16 cellular contexts compared by ENCODE assay signal in the genomic region with DNA sequence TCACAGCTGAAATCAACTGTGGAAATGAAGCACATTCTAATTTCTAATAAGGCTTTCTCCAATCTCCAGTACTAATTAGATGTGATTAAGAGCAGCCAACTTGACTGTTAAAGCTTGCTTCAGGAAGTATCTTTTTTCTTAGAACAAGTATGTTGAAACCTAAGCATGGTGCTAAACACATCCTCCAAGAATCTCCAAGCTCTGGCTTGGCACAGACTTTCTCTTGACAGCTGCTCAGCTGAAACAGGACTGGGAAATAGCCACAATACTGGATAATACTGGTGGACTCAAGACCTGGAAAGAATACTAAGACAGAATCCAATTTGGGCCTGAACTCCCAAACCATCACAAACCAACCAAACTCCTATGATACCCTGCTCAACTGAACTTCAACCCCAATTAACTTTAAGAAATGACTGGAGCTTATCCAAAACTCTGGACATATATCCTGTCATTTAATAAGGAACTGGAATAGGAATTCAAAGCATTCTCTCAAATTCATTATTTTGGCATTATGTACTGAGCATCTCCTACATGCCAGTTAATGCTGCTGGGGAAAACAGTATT. TPM values are rescaled to one million over a fixed set of nuclear protein-coding genes. Genes with fewer than 3 reads are reported as not detected.
A peak's percentile ranks its signal among the peaks of the same experiment; 100 is the strongest.
DNase-seq lines count a peak whose midpoint lies in the region; ATAC-seq, FAIRE-seq and TF ChIP-seq lines count a peak whose summit lies in the region.
"Had no signal": no experiment of that assay in that cellular context is flagged by ENCODE, and none has a peak within 500 bp of the region (broad histone marks: within the 10 kb centered on the region; RNA-seq: fewer than 3 reads in every experiment).

No MANE protein-coding gene starts in this region.

- H3K9ac ChIP-seq in IMR-90 (ENCODE audit: low read depth, low read length) (no peak overlapping the region), mesenchymal stem cell (ENCODE audit: low read length) (no peak overlapping the region), kidney (ENCODE audit: low read length in 2 of 2) (no peak overlapping the region)
- H3K9ac ChIP-seq: parathyroid adenoma had no signal

- no peaks in the 10 kb centered on the region; the same call in 1 of the 2 replicates for H3K9me1 ChIP-seq in IMR-90 (ENCODE audit: insufficient read depth, low read length)

- H3K23ac ChIP-seq in IMR-90 (ENCODE audit: low read depth, low read length) (no peak overlapping the region), mesenchymal stem cell (ENCODE audit: low read length in 2 of 2) (no peak overlapping the region)

- CTCF ChIA-PET in IMR-90 (lab: Yijun Ruan, JAX) = no interaction called here
- CTCF ChIA-PET in CD8-positive, alpha-beta memory T cell (lab: Charles Lee) = interaction anchor here (1.4 kb wide), 1 partner anchor 9 kb away, joined by 6 read pairs; no protein-coding TSS in a partner anchor

- H2AK5ac ChIP-seq in IMR-90 (ENCODE audit: low read depth, low read length) (no peak overlapping the region), mesenchymal stem cell (ENCODE audit: low read length, severe bottlenecking) (no peak overlapping the region)

- no peaks in the 10 kb centered on the region for H3K9me3 ChIP-seq in IMR-90 (ENCODE audit: control insufficient read depth, insufficient read depth, low read length)
- H3K9me3 ChIP-seq in mesenchymal stem cell (ENCODE audit: control insufficient read depth, low read length) = no peaks in the 10 kb centered on the region
- no peaks in the 10 kb centered on the region for H3K9me3 ChIP-seq in kidney (ENCODE audit: control insufficient read depth in 1 of 2, low read length in 2 of 2)
- H3K9me3 ChIP-seq in CD8-positive, alpha-beta memory T cell (ENCODE audit: low read length) = no peaks in the 10 kb centered on the region

- peaks cover 2 to 40% of the 10 kb centered on the region in 2 experiments; a peak in 3 of 4 replicates for H3K79me1 ChIP-seq in IMR-90 (ENCODE audit: low read depth in 1 of 2, low read length in 2 of 2)
- peaks cover 1% of the 10 kb centered on the region for H3K79me1 ChIP-seq in mesenchymal stem cell (replicated peaks; ENCODE audit: low read length, poor library complexity, severe bottlenecking)

- DNase-seq in AG10803 (ENCODE audit: low read depth) (peak; percentile 82), IMR-90 (peak; percentile 77), chondrocyte (ENCODE audit: low spot score) (no peak), mesenchymal stem cell (peak; percentile 48), NCI-H1105 (lab: John Stamatoyannopoulos, UW) (no peak), kidney (no peak), germinal center (ENCODE audit: low spot score) (no peak)
- no peak for DNase-seq in CD8-positive, alpha-beta memory T cell
- DNase-seq: activated CD4-positive, alpha-beta T cell treated with anti-CD3 and anti-CD28 coated beads for 1 hour; activated effector memory CD4-positive, alpha-beta T cell treated with anti-CD3 and anti-CD28 coated beads, Interleukin-2, amount 50 U/mL, for 16 hours; CD4-positive, alpha-beta memory T cell; NCI-H748 treated with DMSO at 0.1 percent for 48 hours; stimulated activated CD4-positive, alpha-beta T cell treated with anti-CD3 and anti-CD28 coated beads, Interleukin-2, amount 100 ng/mL, for 48 hours; stimulated activated naive CD4-positive, alpha-beta T cell treated with Interleukin-2 at 50 U/mL for 16 hours had no signal

- H3K14ac ChIP-seq in IMR-90 (replicated peaks; ENCODE audit: low read depth, low read length) (no peak overlapping the region), mesenchymal stem cell (ENCODE audit: low read length in 2 of 2) (no peak overlapping the region)

- H3K4me3 Mint-ChIP-seq in chondrocyte (ENCODE audit: unreplicated experiment) = no peak overlapping the region
- H3K4me3 Mint-ChIP-seq in CD8-positive, alpha-beta memory T cell = no peak overlapping the region
- H3K4me3 Mint-ChIP-seq: CD4-positive, alpha-beta memory T cell had no signal

- TF ChIP-seq RAD21 in IMR-90 (IDR thresholded peaks at IDR 0.05; ENCODE audit: low read length) = no peak

- no peak for TF ChIP-seq POLR2A in IMR-90 (IDR thresholded peaks at IDR 0.05; ENCODE audit: low read depth, low read length)

- BruUV-seq in IMR-90 (replicated peaks; lab: Mats Ljungman, UMichigan) = no TSS peak

- H2BK5ac ChIP-seq in IMR-90 (ENCODE audit: low read depth, low read length, poor library complexity, severe bottlenecking) (no peak overlapping the region), mesenchymal stem cell (ENCODE audit: low read depth, low read length, poor library complexity, severe bottlenecking) (no peak overlapping the region)

- peak overlapping the region; percentile 68 for H3K27ac Mint-ChIP-seq in chondrocyte (ENCODE audit: unreplicated experiment)
- peak overlapping the region in 2 of 8 donors; percentile 22 to 50 for H3K27ac Mint-ChIP-seq in CD8-positive, alpha-beta memory T cell

- no peaks in the 10 kb centered on the region for H3K27me3 Mint-ChIP-seq in chondrocyte (ENCODE audit: low read depth)
- no peaks in the 10 kb centered on the region for H3K27me3 Mint-ChIP-seq in CD8-positive, alpha-beta memory T cell
- H3K27me3 Mint-ChIP-seq: CD4-positive, alpha-beta memory T cell had no signal

- H2BK12ac ChIP-seq in mesenchymal stem cell (ENCODE audit: low read length in 2 of 2) = no peak overlapping the region

- H3K4me1 ChIP-seq in IMR-90 (ENCODE audit: control insufficient read depth, insufficient read depth, low read length) (peaks cover 6% of the 10 kb centered on the region), mesenchymal stem cell (ENCODE audit: control insufficient read depth, insufficient read depth, low read depth, low read length) (no peaks in the 10 kb centered on the region), kidney (ENCODE audit: control insufficient read depth in 1 of 2, insufficient read depth in 1 of 2, low read depth in 1 of 2, low read length in 2 of 2) (peaks cover 0 to 18% of the 10 kb centered on the region in 2 donors)
- peaks cover 38% of the 10 kb centered on the region for H3K4me1 ChIP-seq in CD8-positive, alpha-beta memory T cell (ENCODE audit: insufficient read depth, low read length)

- H3K36me3 Mint-ChIP-seq in chondrocyte (ENCODE audit: low read depth) = peaks cover 1% of the 10 kb centered on the region
- H3K36me3 Mint-ChIP-seq in CD8-positive, alpha-beta memory T cell = peaks cover 5 to 20% (median 7%) of the 10 kb centered on the region in 3 donors

- H2AFZ ChIP-seq in IMR-90 (replicated peaks; ENCODE audit: low read length, poor library complexity) (no peak overlapping the region), mesenchymal stem cell (ENCODE audit: low read depth, low read length) (no peak overlapping the region)
- H2AFZ ChIP-seq: parathyroid adenoma had no signal

- dilution Hi-C loops in IMR-90 (cut with HindIII; ENCODE audit: low sequenced_read_pairs, unreplicated experiment) = no loop called here

- no peak overlapping the region for H3K56ac ChIP-seq in IMR-90 (ENCODE audit: extremely low read depth, insufficient read depth, low read length)

- peak overlapping the region; percentile 25; the same call in 1 of the 2 replicates for H3K4me2 ChIP-seq in IMR-90 (ENCODE audit: low read depth, low read length)
- H3K4me2 ChIP-seq in mesenchymal stem cell (ENCODE audit: low read length, poor library complexity, severe bottlenecking) = no peak overlapping the region

- H4K5ac ChIP-seq in IMR-90 (ENCODE audit: low read depth, low read length) = no peak overlapping the region

- H4K20me1 ChIP-seq in IMR-90 (ENCODE audit: insufficient read depth, low read length) = peaks cover 82% of the 10 kb centered on the region

- in situ Hi-C loops in IMR-90 (cut with MboI; ENCODE audit: low sequenced_read_pairs) = no loop called here

- intact Hi-C loops in IMR-90 (cut with micrococcal nuclease) (loop anchor here (1.0 kb wide), 1 partner anchor 8 kb away; no protein-coding TSS in a partner anchor), kidney (cut with DNase I) (no loop called here)

- H2BK20ac ChIP-seq in IMR-90 (ENCODE audit: low read depth, low read length) = no peak overlapping the region

- H3K4me1 Mint-ChIP-seq in chondrocyte (ENCODE audit: low read depth) = peaks cover 27% of the 10 kb centered on the region
- H3K4me1 Mint-ChIP-seq in CD8-positive, alpha-beta memory T cell = peaks cover 54 to 78% (median 77%) of the 10 kb centered on the region in 3 donors

- no peak overlapping the region for H4K91ac ChIP-seq in IMR-90 (ENCODE audit: insufficient read depth, low read depth, low read length)
- no peak overlapping the region for H4K91ac ChIP-seq in mesenchymal stem cell (ENCODE audit: low read length)

- H3K27me3 ChIP-seq in IMR-90 (ENCODE audit: control insufficient read depth, insufficient read depth, low read length) (no peaks in the 10 kb centered on the region), mesenchymal stem cell (ENCODE audit: control insufficient read depth in 1 of 2, insufficient read depth in 1 of 2, low read length in 2 of 2) (no peaks in the 10 kb centered on the region)
- no peaks in the 10 kb centered on the region for H3K27me3 ChIP-seq in CD8-positive, alpha-beta memory T cell (ENCODE audit: insufficient read depth, low read length, poor library complexity, severe bottlenecking)

- TF ChIP-seq CTCF in AG10803 (conservative IDR thresholded peaks at IDR 0.05; ENCODE audit: low read length) (no peak), IMR-90 (conservative IDR thresholded peaks at IDR 0.05; ENCODE audit: low read depth, low read length) (no peak), chondrocyte (IDR thresholded peaks at IDR 0.05) (no peak), kidney (IDR thresholded peaks at IDR 0.05; ENCODE audit: borderline replicate concordance, extremely low read depth, insufficient read depth) (no peak)

- H3K4ac ChIP-seq in IMR-90 (ENCODE audit: low read depth, low read length) (no peak overlapping the region), mesenchymal stem cell (ENCODE audit: low read depth in 1 of 2, low read length in 2 of 2) (no peak overlapping the region)

- H2BK15ac ChIP-seq in IMR-90 (ENCODE audit: low read depth, low read length) (no peak overlapping the region), mesenchymal stem cell (ENCODE audit: low read depth, poor library complexity, severe bottlenecking) (no peak overlapping the region)

- H3K4me3 ChIP-seq in AG10803 (ENCODE audit: low read length) (no peak overlapping the region), IMR-90 (ENCODE audit: insufficient read depth, low read depth, low read length) (no peak overlapping the region), mesenchymal stem cell (ENCODE audit: insufficient read depth in 1 of 2, low read depth in 1 of 2, low read length in 2 of 2) (no peak overlapping the region), kidney (ENCODE audit: low read length in 2 of 2) (no peak overlapping the region)
- no peak overlapping the region for H3K4me3 ChIP-seq in CD8-positive, alpha-beta memory T cell (ENCODE audit: low read length)
- H3K4me3 ChIP-seq: lung had no signal

- H3K27ac ChIP-seq in IMR-90 (ENCODE audit: insufficient read depth, low read length) = no peak overlapping the region
- no peak overlapping the region for H3K27ac ChIP-seq in mesenchymal stem cell (ENCODE audit: low read length, poor library complexity, severe bottlenecking)
- H3K27ac ChIP-seq in kidney (ENCODE audit: low read depth in 2 of 2, low read length in 2 of 2) = no peak overlapping the region
- H3K27ac ChIP-seq in CD8-positive, alpha-beta memory T cell (ENCODE audit: low read depth, low read length) = no peak overlapping the region
- H3K27ac ChIP-seq: parathyroid adenoma had no signal

- POLR2A ChIA-PET in IMR-90 (lab: Charles Lee; ENCODE audit: unreplicated experiment) = no interaction called here
- POLR2A ChIA-PET in CD8-positive, alpha-beta memory T cell (lab: Charles Lee) = no interaction called here

- peaks cover 2% of the 10 kb centered on the region; the same call in 1 of the 2 replicates for H3K36me3 ChIP-seq in IMR-90 (ENCODE audit: control insufficient read depth, insufficient read depth, low read length)
- H3K36me3 ChIP-seq in mesenchymal stem cell (ENCODE audit: control insufficient read depth in 1 of 2, insufficient read depth in 2 of 2, low read depth in 1 of 2, low read length in 2 of 2) = peaks cover 0 to 6% of the 10 kb centered on the region in 2 experiments
- no peaks in the 10 kb centered on the region for H3K36me3 ChIP-seq in kidney (ENCODE audit: control insufficient read depth in 1 of 2, insufficient read depth in 2 of 2, low read length in 2 of 2)
- no peaks in the 10 kb centered on the region for H3K36me3 ChIP-seq in CD8-positive, alpha-beta memory T cell (ENCODE audit: insufficient read depth, low read length)

- ATAC-seq in IMR-90 (ENCODE audit: low read depth) = peak; percentile 88

- no peak for FAIRE-seq in kidney (lab: Jason Lieb, UNC)

- H2AK9ac ChIP-seq in IMR-90 (replicated peaks; ENCODE audit: low read depth, low read length, poor library complexity) = no peak overlapping the region

- H3K18ac ChIP-seq in IMR-90 (ENCODE audit: low read depth, low read length) (no peak overlapping the region), mesenchymal stem cell (ENCODE audit: low read depth in 1 of 2, low read length in 2 of 2) (no peak overlapping the region)

- no peaks in the 10 kb centered on the region for H3K9me3 Mint-ChIP-seq in chondrocyte (ENCODE audit: low read depth)
- H3K9me3 Mint-ChIP-seq in CD8-positive, alpha-beta memory T cell = peaks cover 0 to 2% (median 0%) of the 10 kb centered on the region in 5 donors
- H3K9me3 Mint-ChIP-seq: CD4-positive, alpha-beta memory T cell had no signal

- no peak overlapping the region for H4K8ac ChIP-seq in IMR-90 (ENCODE audit: low read depth in 2 of 2, low read length in 2 of 2)
- H4K8ac ChIP-seq in mesenchymal stem cell (ENCODE audit: low read length) = no peak overlapping the region

- H2BK120ac ChIP-seq in IMR-90 (ENCODE audit: low read depth, low read length) = no peak overlapping the region
- no peak overlapping the region for H2BK120ac ChIP-seq in mesenchymal stem cell (ENCODE audit: low read depth, low read length)

RNA-seq across cellular contexts. Expression of a gene that starts 16.2 kb away (rescaled TPM):
- total RNA-seq in IMR-90 (2012; rRNA removed) (94.1 and 129 TPM in 2 replicates), chondrocyte (67.8 to 71.3 TPM (median 70.8 TPM) in 3 replicates), kidney (104 TPM)
- polyA plus RNA-seq in IMR-90 (2012; rRNA removed) (38.9 and 47.7 TPM in 2 replicates), kidney (ENCODE audit: insufficient read depth, low read depth, low replicate concordance) (17.4 TPM)
- polyA plus RNA-seq in IMR-90 (2012; cell fraction: cytosol; rRNA removed) = 5.5 and 8.8 TPM in 2 replicates
- 25.9 and 134 TPM in 2 replicates for polyA plus RNA-seq in IMR-90 (2012; cell fraction: nucleus; rRNA removed; ENCODE audit: low replicate concordance)
- polyA plus RNA-seq in mesenchymal stem cell (2013, experiment 1 of 2) = 64.0 TPM
- 64.5 TPM for polyA plus RNA-seq in mesenchymal stem cell (2013, experiment 2 of 2)
- total RNA-seq in CD8-positive, alpha-beta memory T cell = 10 to 100 TPM; 73.3 to 79.4 TPM
- polyA plus RNA-seq in CD8-positive, alpha-beta memory T cell = 46.7 TPM

RNA-seq across cellular contexts. Expression of a gene that starts 26.2 kb away (rescaled TPM):
- total RNA-seq in IMR-90 (2012; rRNA removed) (8.1 and 11.7 TPM in 2 replicates), chondrocyte (14.3 to 17.3 TPM (median 15.0 TPM) in 3 replicates), kidney (20.1 TPM)
- polyA plus RNA-seq in IMR-90 (2012; rRNA removed) (2.5 and 3.1 TPM in 2 replicates), kidney (ENCODE audit: insufficient read depth, low read depth, low replicate concordance) (7.1 TPM)
- 0.36 and 1.3 TPM in 2 replicates for polyA plus RNA-seq in IMR-90 (2012; cell fraction: cytosol; rRNA removed)
- 0.41 and 3.6 TPM in 2 replicates for polyA plus RNA-seq in IMR-90 (2012; cell fraction: nucleus; rRNA removed; ENCODE audit: low replicate concordance)
- 6.4 TPM for polyA plus RNA-seq in mesenchymal stem cell (2013, experiment 1 of 2)
- 6.5 TPM for polyA plus RNA-seq in mesenchymal stem cell (2013, experiment 2 of 2)
- 10 to 100 TPM; 25.3 to 27.7 TPM for total RNA-seq in CD8-positive, alpha-beta memory T cell
- 13.9 TPM for polyA plus RNA-seq in CD8-positive, alpha-beta memory T cell

RNA-seq across cellular contexts. Expression of a gene that starts 53.1 kb away (rescaled TPM):
- total RNA-seq in IMR-90 (2012; rRNA removed) (35.3 and 68.6 TPM in 2 replicates), chondrocyte (714 to 807 TPM (median 721 TPM) in 3 replicates), kidney (919 TPM)
- polyA plus RNA-seq in IMR-90 (2012; rRNA removed) (294 and 551 TPM in 2 replicates), kidney (ENCODE audit: insufficient read depth, low read depth, low replicate concordance) (2,564 TPM)
- polyA plus RNA-seq in IMR-90 (2012; cell fraction: cytosol; rRNA removed) = 107 and 412 TPM in 2 replicates
- 28.1 and 181 TPM in 2 replicates for polyA plus RNA-seq in IMR-90 (2012; cell fraction: nucleus; rRNA removed; ENCODE audit: low replicate concordance)
- polyA plus RNA-seq in mesenchymal stem cell (2013, experiment 1 of 2) = 5,031 TPM
- polyA plus RNA-seq in mesenchymal stem cell (2013, experiment 2 of 2) = 4,706 TPM
- 1,000 to 10,000 TPM; 1,652 to 1,731 TPM for total RNA-seq in CD8-positive, alpha-beta memory T cell
- polyA plus RNA-seq in CD8-positive, alpha-beta memory T cell = 1,994 TPM

RNA-seq across cellular contexts. Expression of a gene that starts 59.2 kb away (rescaled TPM):
- 4.2 and 4.3 TPM in 2 replicates for total RNA-seq in IMR-90 (2012; rRNA removed)
- 1.5 and 1.8 TPM in 2 replicates for polyA plus RNA-seq in IMR-90 (2012; rRNA removed)
- polyA plus RNA-seq in IMR-90 (2012; cell fraction: cytosol; rRNA removed) = 0.46 and 0.63 TPM in 2 replicates
- 0.18 and 1.3 TPM in 2 replicates for polyA plus RNA-seq in IMR-90 (2012; cell fraction: nucleus; rRNA removed; ENCODE audit: low replicate concordance)
- 0.36 to 0.72 TPM (median 0.53 TPM) in 3 replicates for total RNA-seq in chondrocyte
- polyA plus RNA-seq in mesenchymal stem cell (2013, experiment 1 of 2) = 3.8 TPM
- polyA plus RNA-seq in mesenchymal stem cell (2013, experiment 2 of 2) = 3.9 TPM
- total RNA-seq in kidney = 17.9 TPM
- 3.0 TPM for polyA plus RNA-seq in kidney (ENCODE audit: insufficient read depth, low read depth, low replicate concordance)
- total RNA-seq in CD8-positive, alpha-beta memory T cell = 1 to 10 TPM; 1.8 to 2.1 TPM
- 2.3 TPM for polyA plus RNA-seq in CD8-positive, alpha-beta memory T cell

Comparison
In these comparisons a context has a peak if more than half of its experiments do, and no peak if none do; other contexts are left out.
1. DNase-seq: peak in AG10803 (single experiment), IMR-90 (single experiment) and mesenchymal stem cell (single experiment); none in chondrocyte (single experiment), NCI-H1105 (single experiment), kidney (single experiment), CD8-positive, alpha-beta memory T cell (0 of 5) and germinal center (single experiment).
2. RNA of a gene that starts 53.1 kb away (total RNA-seq): 1,652 to 1,731 TPM in CD8-positive, alpha-beta memory T cell, 919 TPM in kidney (single experiment) and 714 to 807 TPM in chondrocyte; 35.3 to 68.6 TPM in IMR-90; every median in the first group is over 10 times any median in the second.